In genomic region chr1:7940745-7941436, GRCh38 we compare ENCODE assay signal across 9 cellular contexts. TPM values are rescaled to one million over a fixed set of nuclear protein-coding genes. Genes with fewer than 3 reads are reported as not detected.
DNase-seq lines count a peak whose midpoint lies in the region; ATAC-seq and TF ChIP-seq lines count a peak whose summit lies in the region.
"Had no signal": no experiment of that assay in that cellular context is flagged by ENCODE, and none has a peak within 500 bp of the region (broad histone marks: within the 10 kb centered on the region; RNA-seq: fewer than 3 reads in every experiment).

TSS of gene TNFRSF9 (minus strand) at chr1:7940839. CDS start at chr1:7939994, 845 bp downstream.

- H4K5ac ChIP-seq in mesendoderm (ENCODE audit: low read length) = no peak within 1 kb of the TSS

- TF ChIP-seq CTCF in BE2C (IDR thresholded peaks at IDR 0.05; ENCODE audit: low read depth, low read length) = no peak

- H3K4me3 ChIP-seq in BE2C (ENCODE audit: low read depth, low read length) (no peak within 1 kb of the TSS), mesendoderm (ENCODE audit: low read length) (no peak within 1 kb of the TSS)

- H2BK5ac ChIP-seq in mesendoderm (ENCODE audit: low read length) = no peak within 1 kb of the TSS

- no CpG with 5 or more reads among the region's 14 CpGs for WGBS in mesendoderm (ENCODE audit: extremely low coverage, insufficient coverage, low lambda C conversion rate)

- H3K36me3 ChIP-seq in BE2C (no peaks in the 10 kb centered on the region), mesendoderm (ENCODE audit: control insufficient read depth, insufficient read depth, low read length) (no peaks in the 10 kb centered on the region)

- H2AK5ac ChIP-seq in mesendoderm (ENCODE audit: low read length) = no peak within 1 kb of the TSS

- H3K4me1 ChIP-seq in BE2C (no peaks in the 10 kb centered on the region), mesendoderm (ENCODE audit: control insufficient read depth, low read depth, low read length) (no peaks in the 10 kb centered on the region)

- H3K4me2 ChIP-seq in mesendoderm (ENCODE audit: low read length) = no peak within 1 kb of the TSS

- no peaks in the 10 kb centered on the region for H3K79me2 ChIP-seq in mesendoderm (ENCODE audit: control insufficient read depth, insufficient read depth, low read length)

- H2BK120ac ChIP-seq in mesendoderm (ENCODE audit: low read depth, low read length) = no peak within 1 kb of the TSS

- H2BK15ac ChIP-seq in mesendoderm (replicated peaks; ENCODE audit: low read depth) = no peak within 1 kb of the TSS

- peak; percentile 90 to 94 for ATAC-seq in activated T-cell treated with anti-CD3 and anti-CD28 coated beads, Interleukin-2, amount 50 U/mL, for 72 hours (replicated peaks in 1 of 2)
- ATAC-seq in HG03378 (IDR thresholded peaks at IDR 0.05; ENCODE audit: unreplicated experiment) (no peak), HG02852 (IDR thresholded peaks at IDR 0.05; ENCODE audit: unreplicated experiment) (no peak)

- no peaks in the 10 kb centered on the region for H3K9me3 ChIP-seq in BE2C

- peaks cover 61% of the 10 kb centered on the region for H3K4me1 Mint-ChIP-seq in activated T-cell treated with anti-CD3 and anti-CD28 coated beads, Interleukin-2, amount 50 U/mL, for 72 hours (ENCODE audit: low read depth)
- H3K4me1 Mint-ChIP-seq in stimulated activated naive CD8-positive, alpha-beta T cell treated with anti-CD3 and anti-CD28 coated beads, Interleukin-15, Interleukin-2, amounts not matched to agents 100 ng/mL and 50 ng/mL, for 24 hours (ENCODE audit: low read depth) = peaks cover 63% of the 10 kb centered on the region

- no peaks in the 10 kb centered on the region for H3K79me1 ChIP-seq in mesendoderm (ENCODE audit: low read length)

- H3K9me3 Mint-ChIP-seq in activated T-cell treated with anti-CD3 and anti-CD28 coated beads, Interleukin-2, amount 50 U/mL, for 72 hours = no peaks in the 10 kb centered on the region
- H3K9me3 Mint-ChIP-seq in stimulated activated naive CD8-positive, alpha-beta T cell treated with anti-CD3 and anti-CD28 coated beads, Interleukin-15, Interleukin-2, amounts not matched to agents 100 ng/mL and 50 ng/mL, for 24 hours = no peaks in the 10 kb centered on the region

- H3K56ac ChIP-seq in mesendoderm (ENCODE audit: low read length) = no peak within 1 kb of the TSS

- peak within 1 kb of the TSS; percentile 87 to 88 for H3K4me3 Mint-ChIP-seq in activated T-cell treated with anti-CD3 and anti-CD28 coated beads, Interleukin-2, amount 50 U/mL, for 72 hours
- H3K4me3 Mint-ChIP-seq in stimulated activated naive CD8-positive, alpha-beta T cell treated with anti-CD3 and anti-CD28 coated beads, Interleukin-15, Interleukin-2, amounts not matched to agents 100 ng/mL and 50 ng/mL, for 24 hours = peak within 1 kb of the TSS; percentile 94

- H3K27me3 ChIP-seq in BE2C (peaks cover 6% of the 10 kb centered on the region; the same call in 1 of the 2 replicates), mesendoderm (ENCODE audit: insufficient read depth, low read length, poor library complexity) (peaks cover 3% of the 10 kb centered on the region)

- no peak within 1 kb of the TSS for H4K8ac ChIP-seq in mesendoderm (ENCODE audit: low read depth, low read length)

- H3K36me3 Mint-ChIP-seq in activated T-cell treated with anti-CD3 and anti-CD28 coated beads, Interleukin-2, amount 50 U/mL, for 72 hours (ENCODE audit: insufficient read depth in 2 of 2) = peaks cover 8 to 10% of the 10 kb centered on the region in 2 donors
- peaks cover 51% of the 10 kb centered on the region for H3K36me3 Mint-ChIP-seq in stimulated activated naive CD8-positive, alpha-beta T cell treated with anti-CD3 and anti-CD28 coated beads, Interleukin-15, Interleukin-2, amounts not matched to agents 100 ng/mL and 50 ng/mL, for 24 hours (ENCODE audit: low read depth)

- no peak within 1 kb of the TSS for H3K23ac ChIP-seq in mesendoderm (ENCODE audit: low read length)

- no peak within 1 kb of the TSS for H3K4ac ChIP-seq in mesendoderm (ENCODE audit: low read depth, low read length)

- peak; percentile 25 for DNase-seq in BE2C
- peak; percentile 61 for DNase-seq in NCI-H226
- DNase-seq in activated T-cell treated with anti-CD3 and anti-CD28 coated beads, Interleukin-2, amount 50 U/mL, for 72 hours = peak; percentile 88
- DNase-seq in mesendoderm = peak; percentile 14
- no peak for DNase-seq in NCI-H510A (lab: John Stamatoyannopoulos, UW)

- H3K9ac ChIP-seq in mesendoderm (ENCODE audit: low read length) = no peak within 1 kb of the TSS

- H3K18ac ChIP-seq in mesendoderm (ENCODE audit: low read length) = no peak within 1 kb of the TSS

- H3K27me3 Mint-ChIP-seq in activated T-cell treated with anti-CD3 and anti-CD28 coated beads, Interleukin-2, amount 50 U/mL, for 72 hours (ENCODE audit: low read depth) = peaks cover 24% of the 10 kb centered on the region
- H3K27me3 Mint-ChIP-seq in stimulated activated naive CD8-positive, alpha-beta T cell treated with anti-CD3 and anti-CD28 coated beads, Interleukin-15, Interleukin-2, amounts not matched to agents 100 ng/mL and 50 ng/mL, for 24 hours = no peaks in the 10 kb centered on the region

- peak within 1 kb of the TSS; percentile 93 for H3K27ac Mint-ChIP-seq in activated T-cell treated with anti-CD3 and anti-CD28 coated beads, Interleukin-2, amount 50 U/mL, for 72 hours
- peak within 1 kb of the TSS; percentile 100 for H3K27ac Mint-ChIP-seq in stimulated activated naive CD8-positive, alpha-beta T cell treated with anti-CD3 and anti-CD28 coated beads, Interleukin-15, Interleukin-2, amounts not matched to agents 100 ng/mL and 50 ng/mL, for 24 hours

- no peak within 1 kb of the TSS for H3K27ac ChIP-seq in mesendoderm (ENCODE audit: low read depth, low read length)

RNA-seq across cellular contexts. Expression of gene TNFRSF9, which starts in this region (rescaled TPM):
- polyA plus RNA-seq in BE2C (2012; ENCODE audit: insufficient read depth, insufficient read length, low read depth) = 0.17 TPM
- 10 to 100 TPM; 35.4 to 86.2 TPM for total RNA-seq in activated T-cell treated with anti-CD3 and anti-CD28 coated beads, Interleukin-2, amount 50 U/mL, for 72 hours
- polyA plus RNA-seq in mesendoderm (2013, experiment 1 of 2) = 0.07 TPM
- polyA plus RNA-seq in mesendoderm (2013, experiment 2 of 2) = 0.07 TPM
- polyA plus RNA-seq: aorta had no signal

Comparison
In these comparisons a context has a peak if more than half of its experiments do, and no peak if none do; other contexts are left out.
1. ATAC-seq: peak in activated T-cell treated with anti-CD3 and anti-CD28 coated beads, Interleukin-2, amount 50 U/mL, for 72 hours (2 of 2); none in HG03378 (single experiment) and HG02852 (single experiment).